8 cellular contexts compared by ENCODE assay signal in genomic region chr9:130172858-130173461, GRCh38. TPM values are rescaled to one million over a fixed set of nuclear protein-coding genes. Genes with fewer than 3 reads are reported as not detected.
DNase-seq lines count a peak whose midpoint lies in the region; ATAC-seq and TF ChIP-seq lines count a peak whose summit lies in the region.

No MANE protein-coding gene starts in this region.

- H3K36me3 ChIP-seq in endodermal cell (ENCODE audit: control insufficient read depth, insufficient read depth, low read length): no peaks in the 10 kb centered on the region
- H3K36me3 ChIP-seq in thymus (ENCODE audit: control insufficient read depth, insufficient read depth): no peaks in the 10 kb centered on the region

- H3K9me3 ChIP-seq in endodermal cell (ENCODE audit: control insufficient read depth, low read length) (no peaks in the 10 kb centered on the region), thymus (ENCODE audit: control insufficient read depth) (peaks cover 1% of the 10 kb centered on the region)

- H3K27ac Mint-ChIP-seq in activated CD8-positive, alpha-beta T cell treated with anti-CD3 and anti-CD28 coated beads for 36 hours: no peak overlapping the region
- H3K27ac Mint-ChIP-seq in endodermal cell (no peak overlapping the region), nephron (peak overlapping the region in 2 of 3 experiments; percentile 51 to 89)

- peaks cover 16% of the 10 kb centered on the region for H3K27me3 Mint-ChIP-seq in activated CD8-positive, alpha-beta T cell treated with anti-CD3 and anti-CD28 coated beads for 36 hours
- H3K27me3 Mint-ChIP-seq in endodermal cell (ENCODE audit: insufficient read depth): peaks cover 14% of the 10 kb centered on the region
- peaks cover 18% of the 10 kb centered on the region for H3K27me3 Mint-ChIP-seq in nephron (ENCODE audit: low read depth)

- H3K4me3 Mint-ChIP-seq in activated CD8-positive, alpha-beta T cell treated with anti-CD3 and anti-CD28 coated beads for 36 hours: peak overlapping the region; percentile 70
- H3K4me3 Mint-ChIP-seq in endodermal cell: peak overlapping the region; percentile 75
- peak overlapping the region; percentile 88 to 95 (median 94) for H3K4me3 Mint-ChIP-seq in nephron

- H3K27me3 ChIP-seq in endodermal cell (ENCODE audit: control insufficient read depth, insufficient read depth, low read length, poor library complexity, severe bottlenecking) (no peaks in the 10 kb centered on the region), thymus (ENCODE audit: control insufficient read depth, insufficient read depth) (peaks cover 33% of the 10 kb centered on the region)

- no peak overlapping the region for H3K27ac ChIP-seq in endodermal cell (ENCODE audit: low read depth, low read length)
- H3K27ac ChIP-seq in thymus (ENCODE audit: low read depth): no peak overlapping the region

- CTCF ChIA-PET in activated CD8-positive, alpha-beta T cell treated with anti-CD3 and anti-CD28 coated beads for 36 hours (lab: Charles Lee): interaction anchor here (1.1 to 5.6 kb wide), 2 partner anchors 32 to 66 kb away, joined by 3 to 25 read pairs; no protein-coding TSS in a partner anchor

- peak; percentile 27 for ATAC-seq in activated CD8-positive, alpha-beta T cell treated with anti-CD3 and anti-CD28 coated beads for 36 hours

- POLR2A ChIA-PET in activated CD8-positive, alpha-beta T cell treated with anti-CD3 and anti-CD28 coated beads for 36 hours (lab: Charles Lee): interaction anchor here (1.2 to 1.5 kb wide), 2 partner anchors 45 to 53 kb away, joined by 3 to 4 read pairs; no protein-coding TSS in a partner anchor

- no peaks in the 10 kb centered on the region for H3K9me3 Mint-ChIP-seq in activated CD8-positive, alpha-beta T cell treated with anti-CD3 and anti-CD28 coated beads for 36 hours
- H3K9me3 Mint-ChIP-seq in endodermal cell (no peaks in the 10 kb centered on the region), nephron (no peaks in the 10 kb centered on the region)

- WGBS in endodermal cell (ENCODE audit: insufficient coverage in 1 of 2, insufficient read length in 1 of 2), 2 experiments: 1 to 2% methylated on average over 13 to 54 of the region's 55 CpGs
- 4% methylated on average over 55 of the region's 55 CpGs for WGBS in thymus

- intact Hi-C loops in activated CD8-positive, alpha-beta T cell treated with anti-CD3 and anti-CD28 coated beads for 36 hours (cut with micrococcal nuclease): no loop called here

- no peaks in the 10 kb centered on the region for H3K36me3 Mint-ChIP-seq in activated CD8-positive, alpha-beta T cell treated with anti-CD3 and anti-CD28 coated beads for 36 hours (ENCODE audit: low read depth)
- no peaks in the 10 kb centered on the region for H3K36me3 Mint-ChIP-seq in endodermal cell (ENCODE audit: low read depth)
- no peaks in the 10 kb centered on the region for H3K36me3 Mint-ChIP-seq in nephron (ENCODE audit: low read depth)

- peaks cover 7% of the 10 kb centered on the region for H3K4me1 Mint-ChIP-seq in activated CD8-positive, alpha-beta T cell treated with anti-CD3 and anti-CD28 coated beads for 36 hours (ENCODE audit: low read depth)
- H3K4me1 Mint-ChIP-seq in endodermal cell (peaks cover 15% of the 10 kb centered on the region), nephron (peaks cover 30% of the 10 kb centered on the region)

- DNase-seq in DMS79 treated with DMSO at 0.1 percent for 48 hours (lab: John Stamatoyannopoulos, UW) (peak; percentile 18), DMS79 (lab: John Stamatoyannopoulos, UW) (no peak), endodermal cell (peak; percentile 71), NCI-H446 treated with DMSO at 0.1 percent for 48 hours (lab: John Stamatoyannopoulos, UW) (no peak), SW 1271 (lab: John Stamatoyannopoulos, UW) (no peak)
- peak; percentile 58 for DNase-seq in activated CD8-positive, alpha-beta T cell treated with anti-CD3 and anti-CD28 coated beads for 36 hours

- H3K9ac ChIP-seq in endodermal cell (ENCODE audit: extremely low read depth, low read length, poor library complexity, severe bottlenecking): no peak overlapping the region

- TF ChIP-seq CTCF in activated CD8-positive, alpha-beta T cell treated with anti-CD3 and anti-CD28 coated beads for 36 hours (IDR thresholded peaks at IDR 0.05): no peak
- TF ChIP-seq CTCF in endodermal cell (conservative IDR thresholded peaks at IDR 0.05) (peak; percentile 20), nephron (IDR thresholded peaks at IDR 0.05; ENCODE audit: unreplicated experiment in 3 of 3) (no peak)

- H3K4me1 ChIP-seq in endodermal cell (ENCODE audit: control insufficient read depth, insufficient read depth, low read length) (peaks cover 9% of the 10 kb centered on the region), thymus (ENCODE audit: control insufficient read depth, insufficient read depth, low read length) (no peaks in the 10 kb centered on the region)

- H3K4me3 ChIP-seq in endodermal cell (ENCODE audit: low read length) (peak overlapping the region; percentile 77), thymus (ENCODE audit: low read length) (peak overlapping the region; percentile 40)

RNA-seq across cellular contexts. Expression of gene NCS1, which starts 0.8 kb away (rescaled TPM):
- total RNA-seq in activated CD8-positive, alpha-beta T cell treated with anti-CD3 and anti-CD28 coated beads for 36 hours: 10 to 100 TPM; 21.2 to 21.3 TPM
- 10 to 100 TPM; 40.6 to 47.7 TPM for total RNA-seq in endodermal cell
- 26.5 TPM for polyA plus RNA-seq in endodermal cell (2013, experiment 1 of 2)
- polyA plus RNA-seq in endodermal cell (2013, experiment 2 of 2): 28.0 TPM
- polyA plus RNA-seq in thymus: 6.9 TPM

Comparison
In these comparisons a context has a peak if more than half of its experiments do, and no peak if none do; other contexts are left out.
1. DNase-seq: peak in DMS79 treated with DMSO at 0.1 percent for 48 hours (single experiment), activated CD8-positive, alpha-beta T cell treated with anti-CD3 and anti-CD28 coated beads for 36 hours (single experiment) and endodermal cell (single experiment); none in DMS79 (single experiment), NCI-H446 treated with DMSO at 0.1 percent for 48 hours (single experiment) and SW 1271 (0 of 2).
2. H3K27ac Mint-ChIP-seq: peak in nephron (2 of 3); none in activated CD8-positive, alpha-beta T cell treated with anti-CD3 and anti-CD28 coated beads for 36 hours (single experiment) and endodermal cell (single experiment).
3. Peak in every context shown above with its lines, with median percentiles within 50 percentile points of each other: H3K4me3 Mint-ChIP-seq.